Comparison of ENCODE assay signal across 8 cellular contexts in genomic region chr1:206634365-206635079, GRCh38. TPM values are rescaled to one million over a fixed set of nuclear protein-coding genes. Genes with fewer than 3 reads are reported as not detected.
DNase-seq lines count a peak whose midpoint lies in the region; ATAC-seq, FAIRE-seq and TF ChIP-seq lines count a peak whose summit lies in the region.

No MANE protein-coding gene starts in this region.

- FAIRE-seq in D721Med (lab: Jason Lieb, UNC): peak; percentile 35

- H3K4me3 Mint-ChIP-seq in naive thymus-derived CD8-positive, alpha-beta T cell: peak overlapping the region; percentile 80 to 94 (median 90)
- peak overlapping the region; percentile 81 for H3K4me3 Mint-ChIP-seq in stimulated activated effector memory CD8-positive, alpha-beta T cell treated with anti-CD3 and anti-CD28 coated beads, Interleukin-12 subunit alpha, Interleukin-12 subunit beta, amount 100 ng/mL, for 72 hours

- H3K36me3 Mint-ChIP-seq in naive thymus-derived CD8-positive, alpha-beta T cell: no peaks in the 10 kb centered on the region
- peaks cover 12% of the 10 kb centered on the region for H3K36me3 Mint-ChIP-seq in stimulated activated effector memory CD8-positive, alpha-beta T cell treated with anti-CD3 and anti-CD28 coated beads, Interleukin-12 subunit alpha, Interleukin-12 subunit beta, amount 100 ng/mL, for 72 hours

- H3K9me2 ChIP-seq in Karpas-422 (replicated peaks; ENCODE audit: insufficient read depth, low read length): no peaks in the 10 kb centered on the region

- H3K4me3 ChIP-seq in Karpas-422 (ENCODE audit: low read length) (peak overlapping the region; percentile 75), fibroblast of mammary gland (ENCODE audit: control insufficient read depth, low read depth, low read length) (no peak overlapping the region)

- H3K36me3 ChIP-seq in Karpas-422 (ENCODE audit: insufficient read depth, low read length): no peaks in the 10 kb centered on the region

- ATAC-seq in naive thymus-derived CD8-positive, alpha-beta T cell: peak; percentile 15 to 18
- no peak for ATAC-seq in stimulated activated effector memory CD8-positive, alpha-beta T cell treated with anti-CD3 and anti-CD28 coated beads, Interleukin-12 subunit alpha, Interleukin-12 subunit beta, amount 100 ng/mL, for 72 hours
- ATAC-seq in HG03439 (IDR thresholded peaks at IDR 0.05; ENCODE audit: unreplicated experiment): no peak

- H3K27me3 ChIP-seq in Karpas-422 (ENCODE audit: low read length): no peaks in the 10 kb centered on the region

- no peaks in the 10 kb centered on the region for H3K9me3 Mint-ChIP-seq in naive thymus-derived CD8-positive, alpha-beta T cell
- H3K9me3 Mint-ChIP-seq in stimulated activated effector memory CD8-positive, alpha-beta T cell treated with anti-CD3 and anti-CD28 coated beads, Interleukin-12 subunit alpha, Interleukin-12 subunit beta, amount 100 ng/mL, for 72 hours: no peaks in the 10 kb centered on the region

- POLR2A ChIA-PET in naive thymus-derived CD8-positive, alpha-beta T cell (lab: Charles Lee): interaction anchor here (0.6 to 2.1 kb wide), 7 partner anchors 22 to 951 kb away, joined by 3 to 9 read pairs (median 4); partner anchors contain the start of genes EIF2D and IKBKE

- H3K27ac Mint-ChIP-seq in naive thymus-derived CD8-positive, alpha-beta T cell: peak overlapping the region; percentile 68 to 92 (median 87)
- H3K27ac Mint-ChIP-seq in stimulated activated effector memory CD8-positive, alpha-beta T cell treated with anti-CD3 and anti-CD28 coated beads, Interleukin-12 subunit alpha, Interleukin-12 subunit beta, amount 100 ng/mL, for 72 hours: peak overlapping the region; percentile 80

- peak; percentile 96 for TF ChIP-seq CTCF in D721Med (IDR thresholded peaks at IDR 0.05; ENCODE audit: insufficient read depth, missing control alignments)
- TF ChIP-seq CTCF in fibroblast of mammary gland (conservative IDR thresholded peaks at IDR 0.05; ENCODE audit: control insufficient read depth, insufficient read depth, low read depth, low read length): peak; percentile 86

- H3K4me2 ChIP-seq in Karpas-422 (ENCODE audit: low read depth, low read length, poor library complexity, severe bottlenecking): peak overlapping the region; percentile 80

- H2AFZ ChIP-seq in Karpas-422 (ENCODE audit: low read length): peak overlapping the region; percentile 95

- H3K4me1 Mint-ChIP-seq in naive thymus-derived CD8-positive, alpha-beta T cell: peaks cover 4 to 24% (median 16%) of the 10 kb centered on the region in 4 donors
- peaks cover 21% of the 10 kb centered on the region for H3K4me1 Mint-ChIP-seq in stimulated activated effector memory CD8-positive, alpha-beta T cell treated with anti-CD3 and anti-CD28 coated beads, Interleukin-12 subunit alpha, Interleukin-12 subunit beta, amount 100 ng/mL, for 72 hours

- no peaks in the 10 kb centered on the region for H3K9me3 ChIP-seq in Karpas-422 (ENCODE audit: low read length)

- DNase-seq in D721Med (ENCODE audit: insufficient read length, low spot score) (no peak), Karpas-422 (peak; percentile 90), RKO (ENCODE audit: low spot score) (peak; percentile 96), fibroblast of mammary gland (ENCODE audit: low read depth) (peak; percentile 95)
- DNase-seq in activated T-helper 9 cell treated with anti-CD3 and anti-CD28 coated beads, Interleukin-2, amount 50 U/mL, for 16 hours (ENCODE audit: low read depth): peak; percentile 62
- DNase-seq in naive thymus-derived CD8-positive, alpha-beta T cell: peak; percentile 28 to 82 (median 60)
- peak; percentile 56 to 87 for DNase-seq in stimulated activated effector memory CD8-positive, alpha-beta T cell treated with anti-CD3 and anti-CD28 coated beads, Interleukin-12 subunit alpha, Interleukin-12 subunit beta, amount 100 ng/mL, for 72 hours (ENCODE audit: low spot score in 2 of 2)

- peak overlapping the region; percentile 75 for H3K9ac ChIP-seq in Karpas-422 (ENCODE audit: low read length)

- peaks cover 29% of the 10 kb centered on the region for H3K4me1 ChIP-seq in Karpas-422 (ENCODE audit: low read length)

- H4K20me1 ChIP-seq in Karpas-422 (ENCODE audit: insufficient read depth, low read depth, low read length): no peaks in the 10 kb centered on the region

- H3K27ac ChIP-seq in Karpas-422 (ENCODE audit: low read length): no peak overlapping the region

- no peaks in the 10 kb centered on the region for H3K79me2 ChIP-seq in Karpas-422 (ENCODE audit: low read length)

- peaks cover 0 to 8% (median 6%) of the 10 kb centered on the region in 5 donors for H3K27me3 Mint-ChIP-seq in naive thymus-derived CD8-positive, alpha-beta T cell

RNA-seq across cellular contexts. Expression of gene DYRK3, which starts 0.8 kb away (rescaled TPM):
- total RNA-seq in Karpas-422 (2014; rRNA removed; shearing (Covaris generic); ENCODE audit: low replicate concordance): 0.93 and 2.4 TPM in 2 replicates
- under 1 TPM; 0.22 to 0.34 TPM for total RNA-seq in naive thymus-derived CD8-positive, alpha-beta T cell
- not detected for polyA plus RNA-seq in naive thymus-derived CD8-positive, alpha-beta T cell

RNA-seq across cellular contexts. Expression of gene EIF2D, which starts 22.3 kb away (rescaled TPM):
- 51.8 and 106 TPM in 2 replicates for total RNA-seq in Karpas-422 (2014; rRNA removed; shearing (Covaris generic); ENCODE audit: low replicate concordance)
- 10 to 100 TPM; 61.7 to 62.4 TPM for total RNA-seq in naive thymus-derived CD8-positive, alpha-beta T cell
- polyA plus RNA-seq in naive thymus-derived CD8-positive, alpha-beta T cell: 10 to 100 TPM; 38.9 to 46.0 (median 39.1) TPM

RNA-seq across cellular contexts. Expression of gene MAPKAPK2, which starts 50.2 kb away (rescaled TPM):
- 19.8 and 25.1 TPM in 2 replicates for total RNA-seq in Karpas-422 (2014; rRNA removed; shearing (Covaris generic); ENCODE audit: low replicate concordance)
- total RNA-seq in naive thymus-derived CD8-positive, alpha-beta T cell: 10 to 100 TPM; 52.2 to 55.8 TPM
- 1 to 10 TPM; 1.3 to 2.5 (median 1.6) TPM for polyA plus RNA-seq in naive thymus-derived CD8-positive, alpha-beta T cell

Comparison
In these comparisons a context has a peak if more than half of its experiments do, and no peak if none do; other contexts are left out.
1. ATAC-seq: peak in naive thymus-derived CD8-positive, alpha-beta T cell (2 of 2); none in stimulated activated effector memory CD8-positive, alpha-beta T cell treated with anti-CD3 and anti-CD28 coated beads, Interleukin-12 subunit alpha, Interleukin-12 subunit beta, amount 100 ng/mL, for 72 hours (single experiment) and HG03439 (single experiment).